In genomic region chr9:87535817-87536539, GRCh38 we compare ENCODE assay signal across 8 cellular contexts. TPM values are rescaled to one million over a fixed set of nuclear protein-coding genes. Genes with fewer than 3 reads are reported as not detected.
DNase-seq lines count a peak whose midpoint lies in the region; ATAC-seq and TF ChIP-seq lines count a peak whose summit lies in the region.

No MANE protein-coding gene starts in this region.

- H3K4me1 ChIP-seq in HEK293 (ENCODE audit: control insufficient read depth, insufficient read depth, low read length) (peaks cover 17% of the 10 kb centered on the region; the same call in 1 of the 2 replicates), psoas muscle (no peaks in the 10 kb centered on the region)

- DNase-seq in activated CD4-positive, alpha-beta T cell treated with anti-CD3 and anti-CD28 coated beads for 48 hours = peak; percentile 52
- no peak for DNase-seq in activated CD4-positive, alpha-beta T cell treated with anti-CD3 and anti-CD28 coated beads, Interleukin-2, amount 50 U/mL, for 1 hour
- peak; percentile 32 for DNase-seq in OCI-M1 (lab: John Stamatoyannopoulos, UW)
- DNase-seq in stimulated activated CD4-positive, alpha-beta T cell treated with anti-CD3 and anti-CD28 coated beads, Interleukin-4, amount 100 ng/mL, for 48 hours (ENCODE audit: low read depth in 2 of 2) = peak; percentile 12 to 19
- DNase-seq in psoas muscle = no peak
- no peak for DNase-seq in NCI-H2107 treated with DMSO at 0.1 percent for 48 hours (lab: John Stamatoyannopoulos, UW; ENCODE audit: unreplicated experiment)
- no peak for DNase-seq in NCI-H524 treated with DMSO at 0.1 percent for 48 hours (lab: John Stamatoyannopoulos, UW)

- no peak for TF ChIP-seq CTCF in HEK293 (tag by site-specific recombination; IDR thresholded peaks at IDR 0.05)
- no peak for TF ChIP-seq CTCF in psoas muscle (IDR thresholded peaks at IDR 0.05)

- POLR2A ChIA-PET in HEK293 (lab: Yijun Ruan, JAX) = interaction anchor here (1.6 kb wide), 1 partner anchor 39 kb away, joined by 3 read pairs; the partner anchor contains the start of gene DAPK1

- CTCF ChIA-PET in HEK293 (lab: Yijun Ruan, JAX) = interaction anchor here (1.0 kb wide), 1 partner anchor 10 kb away, joined by 5 read pairs; no protein-coding TSS in a partner anchor

- H3K27ac ChIP-seq in HEK293 (ENCODE audit: extremely low read depth, low read depth, low read length) (peak overlapping the region; percentile 35; the same call in 1 of the 2 replicates), psoas muscle (no peak overlapping the region)

- H3K36me3 ChIP-seq in HEK293 (ENCODE audit: control insufficient read depth in 2 of 2, insufficient read depth in 1 of 2, low read length in 2 of 2) = no peaks in the 10 kb centered on the region; a peak in 1 of 3 replicates
- no peaks in the 10 kb centered on the region for H3K36me3 ChIP-seq in psoas muscle (ENCODE audit: insufficient read depth in 1 of 2, low read depth in 1 of 2)

- H3K4me3 ChIP-seq in HEK293 (ENCODE audit: low read depth, low read length) (no peak overlapping the region), psoas muscle (no peak overlapping the region)

- H3K27me3 ChIP-seq in psoas muscle (ENCODE audit: insufficient read depth in 3 of 3, low read length in 2 of 3) = no peaks in the 10 kb centered on the region

- no peak for ATAC-seq in psoas muscle

- intact Hi-C loops in psoas muscle (cut with DNase I) = no loop called here

- H3K9me3 ChIP-seq in HEK293 (ENCODE audit: control insufficient read depth, insufficient read depth, low read depth, low read length) (no peaks in the 10 kb centered on the region), psoas muscle (no peaks in the 10 kb centered on the region)

- WGBS in psoas muscle, 3 donors = 89 to 93% (median 91%) methylated on average over 8 of the region's 8 CpGs

TF ChIP-seq in HEK293, 187 proteins besides CTCF, POLR2A, EP300 and RAD21:
- TF ChIP-seq PRDM6 (tag by site-specific recombination; IDR thresholded peaks at IDR 0.05) (peak; percentile 94), ZNF555 (tag by site-specific recombination; conservative IDR thresholded peaks at IDR 0.05) (no peak), ZNF121 (tag by site-specific recombination; IDR thresholded peaks at IDR 0.05) (no peak), ZFP37 (tag by site-specific recombination; IDR thresholded peaks at IDR 0.05) (no peak), ZNF670 (tag by site-specific recombination; IDR thresholded peaks at IDR 0.05; ENCODE audit: low read depth) (no peak), ZNF704 (tag by site-specific recombination; IDR thresholded peaks at IDR 0.05) (no peak), SALL2 (tag by site-specific recombination; IDR thresholded peaks at IDR 0.05; ENCODE audit: borderline replicate concordance) (no peak), ZNF626 (tag by site-specific recombination; IDR thresholded peaks at IDR 0.05) (no peak), ZNF140 (tag by site-specific recombination; IDR thresholded peaks at IDR 0.05) (no peak), BCL11B (tag by site-specific recombination; IDR thresholded peaks at IDR 0.05; ENCODE audit: low read depth) (0 out of 2 replicates have a peak, but pooled peaks have one; percentile 12), ZNF324 (tag by site-specific recombination; IDR thresholded peaks at IDR 0.05) (no peak), ZNF843 (tag by site-specific recombination; IDR thresholded peaks at IDR 0.05) (0 out of 2 replicates have a peak, but pooled peaks have one; percentile 23), EGR2 (tag by site-specific recombination; IDR thresholded peaks at IDR 0.05; ENCODE audit: low read depth) (no peak)

RNA-seq across cellular contexts. Expression of gene DAPK1, which starts 38.3 kb away (rescaled TPM):
- 1 to 10 TPM; 2.2 to 8.4 (median 3.4) TPM for total RNA-seq in psoas muscle
- polyA plus RNA-seq in psoas muscle = 1 to 10 TPM in 1 of 3 donors, under 1 TPM in 2; 0.66 to 1.3 (median 0.66) TPM

Comparison
In these comparisons a context has a peak if more than half of its experiments do, and no peak if none do; other contexts are left out.
1. DNase-seq: peak in activated CD4-positive, alpha-beta T cell treated with anti-CD3 and anti-CD28 coated beads for 48 hours (single experiment), OCI-M1 (single experiment) and stimulated activated CD4-positive, alpha-beta T cell treated with anti-CD3 and anti-CD28 coated beads, Interleukin-4, amount 100 ng/mL, for 48 hours (2 of 2); none in activated CD4-positive, alpha-beta T cell treated with anti-CD3 and anti-CD28 coated beads, Interleukin-2, amount 50 U/mL, for 1 hour (single experiment), psoas muscle (0 of 2), NCI-H2107 treated with DMSO at 0.1 percent for 48 hours (single experiment) and NCI-H524 treated with DMSO at 0.1 percent for 48 hours (single experiment).